Comparison of ENCODE assay signal across 8 cellular contexts in genomic region chr17:7560172-7561027, GRCh38. TPM values are rescaled to one million over a fixed set of nuclear protein-coding genes. Genes with fewer than 3 reads are reported as not detected.
DNase-seq lines count a peak whose midpoint lies in the region; ATAC-seq, FAIRE-seq and TF ChIP-seq lines count a peak whose summit lies in the region.

No MANE protein-coding gene starts in this region.

- H3K36me3 ChIP-seq in pancreas = peaks cover 0 to 3% (median 2%) of the 10 kb centered on the region in 3 donors

- H3K27me3 ChIP-seq in pancreas = no peaks in the 10 kb centered on the region

- peak; percentile 83 for DNase-seq in NCI-H82 (lab: John Stamatoyannopoulos, UW)
- DNase-seq in activated T-helper 9 cell treated with anti-CD3 and anti-CD28 coated beads, Interleukin-2, amount 50 U/mL, for 16 hours (ENCODE audit: low read depth) = peak; percentile 28
- DNase-seq in glomerular visceral epithelial cell (ENCODE audit: extremely low spot score) = peak; percentile 73
- DNase-seq in pancreas = peak in 5 of 6 donors; percentile 73 to 86 (median 81)
- DNase-seq in NCI-H2196 treated with DMSO at 0.1 percent for 48 hours (lab: John Stamatoyannopoulos, UW; ENCODE audit: unreplicated experiment) = no peak

- H3K4me3 ChIP-seq in pancreas = peak overlapping the region in 2 of 4 donors; percentile 80 to 97

- ATAC-seq in pancreas (peak; percentile 54 to 66 (median 58)), GM18870 (IDR thresholded peaks at IDR 0.05; ENCODE audit: unreplicated experiment) (no peak), HG03469 (IDR thresholded peaks at IDR 0.05; ENCODE audit: unreplicated experiment) (no peak)

- H3K27ac ChIP-seq in pancreas = peak overlapping the region; percentile 22 to 94 (median 86)

- FAIRE-seq in pancreas (lab: Jason Lieb, UNC) = no peak

- peaks cover 25 to 43% (median 30%) of the 10 kb centered on the region in 3 donors for H3K4me1 ChIP-seq in pancreas

- peak; percentile 91 for TF ChIP-seq CTCF in GM12873 (IDR thresholded peaks at IDR 0.05; ENCODE audit: insufficient read depth, low read depth, low read length, missing control alignments)
- peak; percentile 45 to 66 (median 52) for TF ChIP-seq CTCF in pancreas (IDR thresholded peaks at IDR 0.05)

- 16 to 19% methylated on average over 22 of the region's 22 CpGs for WGBS in pancreas, 2 donors

- intact Hi-C loops in pancreas (cut with DNase I) = loop anchor here in 1 of 3 donors (5.0 kb wide), 1 partner anchor 48 kb away; no protein-coding TSS in a partner anchor

- no peaks in the 10 kb centered on the region for H3K9me3 ChIP-seq in pancreas

RNA-seq across cellular contexts. Expression of gene SENP3, which starts 1.3 kb away (rescaled TPM):
- 10 to 100 TPM; 14.7 to 24.1 (median 15.7) TPM for total RNA-seq in pancreas
- 10 to 100 TPM; 25.5 to 33.1 TPM for polyA plus RNA-seq in pancreas

RNA-seq across cellular contexts. Expression of gene TNFSF13, which starts 1.9 kb away (rescaled TPM):
- 10 to 100 TPM; 10.5 to 31.2 (median 15.4) TPM for total RNA-seq in pancreas
- 10 to 100 TPM; 16.9 to 17.8 TPM for polyA plus RNA-seq in pancreas

RNA-seq across cellular contexts. Expression of gene TNFSF12, which starts 11.5 kb away (rescaled TPM):
- total RNA-seq in pancreas = 10 to 100 TPM; 11.0 to 21.2 (median 12.7) TPM
- 10 to 100 TPM; 24.2 to 27.7 TPM for polyA plus RNA-seq in pancreas

RNA-seq across cellular contexts. Expression of gene CD68, which starts 19.0 kb away (rescaled TPM):
- total RNA-seq in pancreas = 10 to 100 TPM in 3 of 6 donors, 1 to 10 TPM in 3; 3.7 to 60.0 (median 11.1) TPM
- polyA plus RNA-seq in pancreas = 1 to 10 TPM; 1.8 to 9.7 TPM

RNA-seq across cellular contexts. Expression of gene MPDU1, which starts 23.3 kb away (rescaled TPM):
- 10 to 100 TPM; 12.3 to 27.1 (median 18.3) TPM for total RNA-seq in pancreas
- 10 to 100 TPM; 46.3 to 48.2 TPM for polyA plus RNA-seq in pancreas

Comparison
In these comparisons a context has a peak if more than half of its experiments do, and no peak if none do; other contexts are left out.
1. ATAC-seq: peak in pancreas (4 of 4); none in GM18870 (single experiment) and HG03469 (single experiment).